Comparison of ENCODE assay signal across 13 cellular contexts in genomic region chr9:123329329-123329955, GRCh38. TPM values are rescaled to one million over a fixed set of nuclear protein-coding genes. Genes with fewer than 3 reads are reported as not detected.
DNase-seq lines count a peak whose midpoint lies in the region; ATAC-seq and TF ChIP-seq lines count a peak whose summit lies in the region.
"Had no signal": no experiment of that assay in that cellular context is flagged by ENCODE, and none has a peak within 500 bp of the region (broad histone marks: within the 10 kb centered on the region; RNA-seq: fewer than 3 reads in every experiment).

No MANE protein-coding gene starts in this region.

- H3K27me3 Mint-ChIP-seq in activated CD4-positive, alpha-beta memory T cell treated with anti-CD3 and anti-CD28 coated beads for 36 hours = no peaks in the 10 kb centered on the region
- H3K27me3 Mint-ChIP-seq in activated CD4-positive, alpha-beta memory T cell treated with anti-CD3 and anti-CD28 coated beads, Interleukin-2, amount 10 ng/mL, durations not matched to agents 7 days and 5 days = no peaks in the 10 kb centered on the region

- H3K27me3 ChIP-seq in thyroid gland = no peaks in the 10 kb centered on the region

- TF ChIP-seq POLR2A in thyroid gland (IDR thresholded peaks at IDR 0.05) = no peak

- WGBS in thyroid gland, 2 donors = 79 to 80% methylated on average over 6 of the region's 6 CpGs

- H3K27ac Mint-ChIP-seq in activated CD4-positive, alpha-beta memory T cell treated with anti-CD3 and anti-CD28 coated beads for 36 hours = no peak overlapping the region
- no peak overlapping the region for H3K27ac Mint-ChIP-seq in activated CD4-positive, alpha-beta memory T cell treated with anti-CD3 and anti-CD28 coated beads, Interleukin-2, amount 10 ng/mL, durations not matched to agents 7 days and 5 days
- H3K27ac Mint-ChIP-seq: WTC11 had no signal

- no peak overlapping the region for H3K4me3 ChIP-seq in thyroid gland (replicated peaks in 1 of 3)

- no peaks in the 10 kb centered on the region for H3K9me3 Mint-ChIP-seq in activated CD4-positive, alpha-beta memory T cell treated with anti-CD3 and anti-CD28 coated beads for 36 hours
- no peaks in the 10 kb centered on the region for H3K9me3 Mint-ChIP-seq in activated CD4-positive, alpha-beta memory T cell treated with anti-CD3 and anti-CD28 coated beads, Interleukin-2, amount 10 ng/mL, durations not matched to agents 7 days and 5 days
- H3K9me3 Mint-ChIP-seq: WTC11 had no signal

- TF ChIP-seq CTCF in thyroid gland (IDR thresholded peaks at IDR 0.05) = no peak

- H3K36me3 Mint-ChIP-seq in activated CD4-positive, alpha-beta memory T cell treated with anti-CD3 and anti-CD28 coated beads for 36 hours = no peaks in the 10 kb centered on the region
- no peaks in the 10 kb centered on the region for H3K36me3 Mint-ChIP-seq in activated CD4-positive, alpha-beta memory T cell treated with anti-CD3 and anti-CD28 coated beads, Interleukin-2, amount 10 ng/mL, durations not matched to agents 7 days and 5 days (ENCODE audit: low read depth)
- H3K36me3 Mint-ChIP-seq: WTC11 had no signal

- no peaks in the 10 kb centered on the region for H3K9me3 ChIP-seq in thyroid gland

- no peaks in the 10 kb centered on the region for H3K36me3 ChIP-seq in thyroid gland

- peaks cover 18 to 31% of the 10 kb centered on the region in 2 donors for H3K4me1 ChIP-seq in thyroid gland

- ATAC-seq in sciatic nerve = no peak
- ATAC-seq: WTC11 had no signal

- no peak overlapping the region for H3K27ac ChIP-seq in thyroid gland

- H3K4me1 Mint-ChIP-seq in activated CD4-positive, alpha-beta memory T cell treated with anti-CD3 and anti-CD28 coated beads for 36 hours (ENCODE audit: low read depth) = peaks cover 5% of the 10 kb centered on the region
- H3K4me1 Mint-ChIP-seq in activated CD4-positive, alpha-beta memory T cell treated with anti-CD3 and anti-CD28 coated beads, Interleukin-2, amount 10 ng/mL, durations not matched to agents 7 days and 5 days = peaks cover 9% of the 10 kb centered on the region

- H3K4me3 Mint-ChIP-seq in activated CD4-positive, alpha-beta memory T cell treated with anti-CD3 and anti-CD28 coated beads for 36 hours = no peak overlapping the region
- H3K4me3 Mint-ChIP-seq in activated CD4-positive, alpha-beta memory T cell treated with anti-CD3 and anti-CD28 coated beads, Interleukin-2, amount 10 ng/mL, durations not matched to agents 7 days and 5 days = no peak overlapping the region
- H3K4me3 Mint-ChIP-seq: WTC11 had no signal

- DNase-seq in activated CD4-positive, alpha-beta memory T cell treated with anti-CD3 and anti-CD28 coated beads for 36 hours = peak; percentile 24
- no peak for DNase-seq in activated CD4-positive, alpha-beta memory T cell treated with anti-CD3 and anti-CD28 coated beads, Interleukin-2, amount 10 ng/mL, durations not matched to agents 7 days and 5 days
- peak; percentile 62 for DNase-seq in NCI-H69 (lab: John Stamatoyannopoulos, UW)
- DNase-seq in dermis blood vessel endothelial cell = peak; percentile 17
- DNase-seq in thyroid gland = peak; percentile 50 to 56
- no peak for DNase-seq in SIG-M5 (lab: John Stamatoyannopoulos, UW)
- DNase-seq in DMS153 (lab: John Stamatoyannopoulos, UW) = no peak
- DNase-seq in sciatic nerve (ENCODE audit: low spot score) = no peak
- DNase-seq: cortex of kidney; glutamatergic neuron; mesendoderm; stimulated activated CD8-positive, alpha-beta memory T cell treated with anti-CD3 and anti-CD28 coated beads, Interleukin-4, amount 100 ng/mL, for 48 hours had no signal

- CTCF ChIA-PET in activated CD4-positive, alpha-beta memory T cell treated with anti-CD3 and anti-CD28 coated beads for 36 hours (lab: Charles Lee) = interaction anchor here (1.1 kb wide), 1 partner anchor 10 kb away, joined by 4 read pairs; no protein-coding TSS in a partner anchor
- CTCF ChIA-PET in activated CD4-positive, alpha-beta memory T cell treated with anti-CD3 and anti-CD28 coated beads, Interleukin-2, amount 10 ng/mL, durations not matched to agents 7 days and 5 days (lab: Charles Lee) = no interaction called here

- POLR2A ChIA-PET in activated CD4-positive, alpha-beta memory T cell treated with anti-CD3 and anti-CD28 coated beads for 36 hours (lab: Charles Lee) = interaction anchor here (0.6 to 0.7 kb wide), 2 partner anchors 10 to 122 kb away, joined by 3 to 4 read pairs; no protein-coding TSS in a partner anchor
- POLR2A ChIA-PET in activated CD4-positive, alpha-beta memory T cell treated with anti-CD3 and anti-CD28 coated beads, Interleukin-2, amount 10 ng/mL, durations not matched to agents 7 days and 5 days (lab: Charles Lee) = no interaction called here

- intact Hi-C loops in activated CD4-positive, alpha-beta memory T cell treated with anti-CD3 and anti-CD28 coated beads for 36 hours (cut with micrococcal nuclease) = no loop called here
- intact Hi-C loops in thyroid gland (cut with DNase I) = no loop called here
- intact Hi-C loops in sciatic nerve (cut with DNase I) = no loop called here

RNA-seq across cellular contexts. Expression of gene CRB2, which starts 26.6 kb away (rescaled TPM):
- total RNA-seq in activated CD4-positive, alpha-beta memory T cell treated with anti-CD3 and anti-CD28 coated beads for 36 hours = not detected
- total RNA-seq in activated CD4-positive, alpha-beta memory T cell treated with anti-CD3 and anti-CD28 coated beads, Interleukin-2, amount 10 ng/mL, durations not matched to agents 7 days and 5 days = under 1 TPM in 1 of 2 experiments, not detected in 1; 0.03 TPM
- total RNA-seq in dermis blood vessel endothelial cell = not detected in 2 replicates
- under 1 TPM in 1 of 4 donors, not detected in 3; 0.11 TPM for total RNA-seq in thyroid gland
- total RNA-seq in sciatic nerve = 0.58 TPM

Comparison
In these comparisons a context has a peak if more than half of its experiments do, and no peak if none do; other contexts are left out.
1. DNase-seq: peak in activated CD4-positive, alpha-beta memory T cell treated with anti-CD3 and anti-CD28 coated beads for 36 hours (single experiment), NCI-H69 (single experiment), dermis blood vessel endothelial cell (single experiment) and thyroid gland (2 of 2); none in activated CD4-positive, alpha-beta memory T cell treated with anti-CD3 and anti-CD28 coated beads, Interleukin-2, amount 10 ng/mL, durations not matched to agents 7 days and 5 days (single experiment), SIG-M5 (single experiment), DMS153 (single experiment) and sciatic nerve (single experiment).